In the genomic region with DNA sequence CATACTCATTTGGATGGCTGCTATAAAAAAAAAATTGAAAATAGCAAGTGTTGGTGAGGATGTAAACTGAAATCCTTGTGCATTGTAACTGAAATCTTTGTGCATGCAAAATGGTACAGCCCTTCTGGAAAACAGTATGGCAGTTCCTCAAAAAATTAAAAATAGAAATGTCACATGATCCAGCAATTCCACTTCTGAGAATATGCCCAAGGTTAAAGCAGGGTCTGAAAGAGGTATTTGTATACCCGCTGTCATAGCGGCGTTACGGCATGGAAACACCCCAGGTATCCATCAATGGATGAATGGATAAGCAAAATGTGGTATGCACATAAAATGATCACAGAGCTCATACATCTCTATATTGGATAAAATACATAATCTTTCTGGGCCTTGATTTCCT, we compare ENCODE assay signal across 14 cellular contexts.
DNase-seq lines count a peak whose midpoint lies in the region; ATAC-seq and TF ChIP-seq lines count a peak whose summit lies in the region.
"Had no signal": no experiment of that assay in that cellular context is flagged by ENCODE, and none has a peak within 500 bp of the region (broad histone marks: within the 10 kb centered on the region; RNA-seq: fewer than 3 reads in every experiment).

No MANE protein-coding gene starts in this region.

- CTCF ChIA-PET in activated CD4-positive, alpha-beta memory T cell treated with anti-CD3 and anti-CD28 coated beads for 36 hours (lab: Charles Lee): no interaction called here

- no peak overlapping the region for H3K4me3 Mint-ChIP-seq in dendritic cell treated with granulocyte-macrophage colony-stimulating factor and Interleukin-4, amounts not matched to agents 40 ng/mL and 50 ng/mL, for 4 days
- no peak overlapping the region for H3K4me3 Mint-ChIP-seq in stimulated activated naive B cell treated with anti-CD40 and anti-IgM and Interleukin-4, amounts not matched to agents 10 μg/mL and 1 μg/mL and 100 μg/mL, for 72 hours
- H3K4me3 Mint-ChIP-seq in activated CD4-positive, alpha-beta memory T cell treated with anti-CD3 and anti-CD28 coated beads for 36 hours: no peak overlapping the region
- H3K4me3 Mint-ChIP-seq: B cell; CD4-positive, alpha-beta T cell; HFFc6 had no signal

- H3K4me1 Mint-ChIP-seq in dendritic cell treated with granulocyte-macrophage colony-stimulating factor and Interleukin-4, amounts not matched to agents 40 ng/mL and 50 ng/mL, for 4 days (ENCODE audit: low read depth): peaks cover 16% of the 10 kb centered on the region
- peaks cover 4 to 6% of the 10 kb centered on the region in 2 donors for H3K4me1 Mint-ChIP-seq in stimulated activated naive B cell treated with anti-CD40 and anti-IgM and Interleukin-4, amounts not matched to agents 10 μg/mL and 1 μg/mL and 100 μg/mL, for 72 hours
- no peaks in the 10 kb centered on the region for H3K4me1 Mint-ChIP-seq in activated CD4-positive, alpha-beta memory T cell treated with anti-CD3 and anti-CD28 coated beads for 36 hours (ENCODE audit: low read depth)

- H3K4me1 ChIP-seq in heart right ventricle: peaks cover 0 to 16% (median 3%) of the 10 kb centered on the region in 9 donors

- H3K36me3 Mint-ChIP-seq in dendritic cell treated with granulocyte-macrophage colony-stimulating factor and Interleukin-4, amounts not matched to agents 40 ng/mL and 50 ng/mL, for 4 days (ENCODE audit: low read depth): peaks cover 64% of the 10 kb centered on the region
- peaks cover 19 to 39% of the 10 kb centered on the region in 2 donors for H3K36me3 Mint-ChIP-seq in stimulated activated naive B cell treated with anti-CD40 and anti-IgM and Interleukin-4, amounts not matched to agents 10 μg/mL and 1 μg/mL and 100 μg/mL, for 72 hours
- H3K36me3 Mint-ChIP-seq in activated CD4-positive, alpha-beta memory T cell treated with anti-CD3 and anti-CD28 coated beads for 36 hours: peaks cover 17% of the 10 kb centered on the region

- no peak for TF ChIP-seq CTCF in heart right ventricle (IDR thresholded peaks at IDR 0.05)

- H3K4me3 ChIP-seq in heart right ventricle: no peak overlapping the region
- H3K4me3 ChIP-seq: HAP-1 had no signal

- H3K36me3 ChIP-seq in heart right ventricle: peaks cover 0 to 66% (median 13%) of the 10 kb centered on the region in 9 donors

- no peaks in the 10 kb centered on the region for H3K9me3 ChIP-seq in heart right ventricle
- H3K9me3 ChIP-seq: HAP-1 had no signal

- POLR2A ChIA-PET in activated CD4-positive, alpha-beta memory T cell treated with anti-CD3 and anti-CD28 coated beads for 36 hours (lab: Charles Lee): no interaction called here

- H3K27ac ChIP-seq in heart right ventricle: peak overlapping the region in 2 of 10 donors; percentile 28 to 53

- no peaks in the 10 kb centered on the region for H3K9me3 Mint-ChIP-seq in dendritic cell treated with granulocyte-macrophage colony-stimulating factor and Interleukin-4, amounts not matched to agents 40 ng/mL and 50 ng/mL, for 4 days
- H3K9me3 Mint-ChIP-seq in stimulated activated naive B cell treated with anti-CD40 and anti-IgM and Interleukin-4, amounts not matched to agents 10 μg/mL and 1 μg/mL and 100 μg/mL, for 72 hours: peaks cover 0 to 1% of the 10 kb centered on the region in 2 donors
- no peaks in the 10 kb centered on the region for H3K9me3 Mint-ChIP-seq in activated CD4-positive, alpha-beta memory T cell treated with anti-CD3 and anti-CD28 coated beads for 36 hours
- H3K9me3 Mint-ChIP-seq: CD4-positive, alpha-beta T cell; HFFc6 had no signal

- DNase-seq in heart right ventricle (no peak), Right ventricle myocardium inferior (ENCODE audit: missing footprints) (no peak), MV-4-11 (lab: John Stamatoyannopoulos, UW) (peak; percentile 13), activated T-cell treated with anti-CD3 and anti-CD28 coated beads for 4 hours (no peak)
- no peak for DNase-seq in stimulated activated naive B cell treated with anti-CD40 and anti-IgM and Interleukin-4, amounts not matched to agents 10 μg/mL and 1 μg/mL and 100 μg/mL, for 72 hours
- DNase-seq in activated CD4-positive, alpha-beta memory T cell treated with anti-CD3 and anti-CD28 coated beads for 36 hours: no peak
- DNase-seq: C1 segment of cervical spinal cord; Calu3; CD4-positive, alpha-beta T cell; DMS 273 treated with DMSO at 0.1 percent for 48 hours; HFFc6 had no signal

- intact Hi-C loops in heart right ventricle (cut with DNase I) (no loop called here), Right ventricle myocardium inferior (cut with DNase I) (no loop called here)
- intact Hi-C loops in dendritic cell treated with granulocyte-macrophage colony-stimulating factor and Interleukin-4, amounts not matched to agents 40 ng/mL and 50 ng/mL, for 4 days (cut with micrococcal nuclease): no loop called here
- intact Hi-C loops in activated CD4-positive, alpha-beta memory T cell treated with anti-CD3 and anti-CD28 coated beads for 36 hours (cut with micrococcal nuclease): no loop called here

- H3K27ac Mint-ChIP-seq in dendritic cell treated with granulocyte-macrophage colony-stimulating factor and Interleukin-4, amounts not matched to agents 40 ng/mL and 50 ng/mL, for 4 days: peak overlapping the region; percentile 27
- H3K27ac Mint-ChIP-seq in stimulated activated naive B cell treated with anti-CD40 and anti-IgM and Interleukin-4, amounts not matched to agents 10 μg/mL and 1 μg/mL and 100 μg/mL, for 72 hours: peak overlapping the region; percentile 75
- H3K27ac Mint-ChIP-seq in activated CD4-positive, alpha-beta memory T cell treated with anti-CD3 and anti-CD28 coated beads for 36 hours: no peak overlapping the region
- H3K27ac Mint-ChIP-seq: B cell; CD4-positive, alpha-beta T cell; HFFc6 had no signal

- no peaks in the 10 kb centered on the region for H3K27me3 ChIP-seq in heart right ventricle

- no peaks in the 10 kb centered on the region for H3K27me3 Mint-ChIP-seq in dendritic cell treated with granulocyte-macrophage colony-stimulating factor and Interleukin-4, amounts not matched to agents 40 ng/mL and 50 ng/mL, for 4 days
- H3K27me3 Mint-ChIP-seq in stimulated activated naive B cell treated with anti-CD40 and anti-IgM and Interleukin-4, amounts not matched to agents 10 μg/mL and 1 μg/mL and 100 μg/mL, for 72 hours: no peaks in the 10 kb centered on the region
- H3K27me3 Mint-ChIP-seq in activated CD4-positive, alpha-beta memory T cell treated with anti-CD3 and anti-CD28 coated beads for 36 hours: no peaks in the 10 kb centered on the region
- H3K27me3 Mint-ChIP-seq: B cell; CD4-positive, alpha-beta T cell had no signal

- ATAC-seq in heart right ventricle (peak in 6 of 8 donors; percentile 51 to 71 (median 59)), Right ventricle myocardium inferior (no peak)
- ATAC-seq in stimulated activated naive B cell treated with anti-CD40 and anti-IgM and Interleukin-4, amounts not matched to agents 10 μg/mL and 1 μg/mL and 100 μg/mL, for 72 hours (replicated peaks): no peak

- 70 to 72% methylated on average over 4 of the region's 4 CpGs for WGBS in heart right ventricle, 2 donors

Comparison
In these comparisons a context has a peak if more than half of its experiments do, and no peak if none do; other contexts are left out.
1. ATAC-seq: peak in heart right ventricle (6 of 8); none in Right ventricle myocardium inferior (single experiment) and stimulated activated naive B cell treated with anti-CD40 and anti-IgM and Interleukin-4, amounts not matched to agents 10 μg/mL and 1 μg/mL and 100 μg/mL, for 72 hours (0 of 2).